Comparison of ENCODE assay signal across 9 cellular contexts in genomic region chr10:119253433-119254174, GRCh38. TPM values are rescaled to one million over a fixed set of nuclear protein-coding genes. Genes with fewer than 3 reads are reported as not detected.
A peak's percentile ranks its signal among the peaks of the same experiment; 100 is the strongest.
DNase-seq lines count a peak whose midpoint lies in the region; TF ChIP-seq lines count a peak whose summit lies in the region.
"Had no signal": no experiment of that assay in that cellular context is flagged by ENCODE, and none has a peak within 500 bp of the region (broad histone marks: within the 10 kb centered on the region; RNA-seq: fewer than 3 reads in every experiment).

No MANE protein-coding gene starts in this region.

- H3K27me3 ChIP-seq in cardiac muscle cell, result no peaks in the 10 kb centered on the region
- H3K27me3 ChIP-seq: BLaER1 treated with 17β-estradiol and CSF1 and Interleukin-3, amounts not matched to agents 10 nM and 100 nM had no signal

- H3K36me3 ChIP-seq in cardiac muscle cell, result no peaks in the 10 kb centered on the region
- H3K36me3 ChIP-seq: BLaER1 treated with 17β-estradiol and CSF1 and Interleukin-3, amounts not matched to agents 10 nM and 100 nM had no signal

- H3K4me3 ChIP-seq in cardiac muscle cell, result no peak overlapping the region
- H3K4me3 ChIP-seq: BLaER1 treated with 17β-estradiol and CSF1 and Interleukin-3, amounts not matched to agents 10 nM and 100 nM had no signal

- no peak for TF ChIP-seq CTCF in cardiac muscle cell (IDR thresholded peaks at IDR 0.05; ENCODE audit: low read depth, low read length)

- peak overlapping the region; percentile 67 for H3K27ac ChIP-seq in cardiac muscle cell
- H3K27ac ChIP-seq: BLaER1 treated with 17β-estradiol and CSF1 and Interleukin-3, amounts not matched to agents 10 nM and 100 nM had no signal

- peak; percentile 69 for DNase-seq in T-helper 2 cell treated with Interferon-gamma antibody and Interleukin-4, amounts not matched to agents 5 μg/mL and 100 μg/mL, for 36 hours (ENCODE audit: low spot score)
- DNase-seq in T-helper 2 cell, result no peak
- peak; percentile 48 for DNase-seq in activated naive CD4-positive, alpha-beta T cell treated with anti-CD3 and anti-CD28 coated beads, Interleukin-2, amount 50 U/mL, for 16 hours
- DNase-seq in cardiac muscle cell (ENCODE audit: low read depth in 1 of 2, low spot score in 1 of 2), result peak in 1 of 2 donors; percentile 95
- DNase-seq in retina, result peak; percentile 63
- DNase-seq in SIG-M5 (lab: John Stamatoyannopoulos, UW), result no peak
- no peak for DNase-seq in SK-N-DZ (ENCODE audit: low spot score)
- no peak for DNase-seq in NCI-H2107 (lab: John Stamatoyannopoulos, UW)

- no peaks in the 10 kb centered on the region for H3K27me3 Mint-ChIP-seq in T-helper 2 cell treated with Interferon-gamma antibody and Interleukin-4, amounts not matched to agents 5 μg/mL and 100 μg/mL, for 36 hours (ENCODE audit: low read depth)

- peaks cover 10% of the 10 kb centered on the region for H3K36me3 Mint-ChIP-seq in T-helper 2 cell treated with Interferon-gamma antibody and Interleukin-4, amounts not matched to agents 5 μg/mL and 100 μg/mL, for 36 hours (ENCODE audit: low read depth)

- peaks cover 23% of the 10 kb centered on the region for H3K4me1 Mint-ChIP-seq in T-helper 2 cell treated with Interferon-gamma antibody and Interleukin-4, amounts not matched to agents 5 μg/mL and 100 μg/mL, for 36 hours (ENCODE audit: low read depth)

- no peaks in the 10 kb centered on the region for H3K9me3 Mint-ChIP-seq in T-helper 2 cell treated with Interferon-gamma antibody and Interleukin-4, amounts not matched to agents 5 μg/mL and 100 μg/mL, for 36 hours

- H3K4me3 Mint-ChIP-seq in T-helper 2 cell treated with Interferon-gamma antibody and Interleukin-4, amounts not matched to agents 5 μg/mL and 100 μg/mL, for 36 hours, result no peak overlapping the region

- peak overlapping the region; percentile 35 for H3K27ac Mint-ChIP-seq in T-helper 2 cell treated with Interferon-gamma antibody and Interleukin-4, amounts not matched to agents 5 μg/mL and 100 μg/mL, for 36 hours

- H3K4me1 ChIP-seq in cardiac muscle cell (ENCODE audit: low read depth), result peaks cover 46% of the 10 kb centered on the region

- H3K9me3 ChIP-seq in cardiac muscle cell (ENCODE audit: low read depth), result no peaks in the 10 kb centered on the region

RNA-seq across cellular contexts. Expression of gene GRK5, which starts 46.2 kb away (rescaled TPM):
- 9.2 and 18.3 TPM in 2 replicates for total RNA-seq in cardiac muscle cell
- 3.5 and 10.1 TPM in 2 replicates for polyA plus RNA-seq in cardiac muscle cell
- 57.8 and 65.3 TPM in 2 replicates for polyA plus RNA-seq in SK-N-DZ (2014; cell fraction: cytosol; rRNA removed)
- polyA plus RNA-seq in SK-N-DZ (2014; cell fraction: nucleus; rRNA removed), result 48.9 and 53.5 TPM in 2 replicates

Comparison
In these comparisons a context has a peak if more than half of its experiments do, and no peak if none do; other contexts are left out.
1. DNase-seq: peak in T-helper 2 cell treated with Interferon-gamma antibody and Interleukin-4, amounts not matched to agents 5 μg/mL and 100 μg/mL, for 36 hours (single experiment), activated naive CD4-positive, alpha-beta T cell treated with anti-CD3 and anti-CD28 coated beads, Interleukin-2, amount 50 U/mL, for 16 hours (single experiment) and retina (single experiment); none in T-helper 2 cell (0 of 5), SIG-M5 (single experiment), SK-N-DZ (single experiment) and NCI-H2107 (single experiment).